Comparison of ENCODE assay signal across 9 cellular contexts in the genomic region with DNA sequence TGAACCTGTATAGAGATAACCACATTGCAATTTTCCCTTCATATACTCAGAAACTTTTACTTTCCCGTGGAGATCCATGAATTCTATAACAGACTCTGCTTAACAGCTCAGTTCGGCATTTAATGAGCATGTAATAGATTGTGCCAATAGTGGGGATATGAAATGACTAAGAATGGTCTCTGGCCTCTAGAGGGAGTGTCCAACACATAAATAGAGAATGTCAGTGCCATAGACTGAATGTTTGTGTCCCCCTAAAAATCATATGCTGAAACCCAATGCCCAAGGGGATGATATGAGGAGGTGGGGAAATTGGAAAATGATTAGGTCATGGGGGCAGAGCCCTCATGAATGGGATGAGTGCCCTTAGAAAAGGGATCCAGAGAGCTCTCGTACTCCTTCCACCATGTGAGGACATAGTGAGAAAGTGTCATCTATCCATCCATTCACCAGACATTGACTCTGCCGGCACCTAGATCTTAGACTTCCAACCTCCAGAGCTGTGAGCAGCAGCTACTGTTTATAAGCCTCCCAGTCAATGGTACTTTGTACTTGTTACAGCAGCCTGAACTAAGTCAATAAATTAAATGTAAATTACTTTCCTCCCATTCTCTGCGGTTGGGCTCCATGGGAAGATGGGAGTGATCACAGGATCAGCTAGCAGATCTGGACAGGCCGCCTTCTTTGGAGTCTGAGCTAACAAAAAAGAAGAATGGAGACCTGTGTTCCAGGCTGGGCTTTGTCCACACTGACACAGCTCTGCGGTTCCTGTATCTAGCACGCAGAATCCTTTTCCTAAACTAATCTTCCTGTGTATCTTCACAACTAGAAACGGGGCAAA. TPM values are rescaled to one million over a fixed set of nuclear protein-coding genes. Genes with fewer than 3 reads are reported as not detected.
DNase-seq lines count a peak whose midpoint lies in the region; ATAC-seq, FAIRE-seq and TF ChIP-seq lines count a peak whose summit lies in the region.
"Had no signal": no experiment of that assay in that cellular context is flagged by ENCODE, and none has a peak within 500 bp of the region (broad histone marks: within the 10 kb centered on the region; RNA-seq: fewer than 3 reads in every experiment).

No MANE protein-coding gene starts in this region.

- TF ChIP-seq EP300 in stomach (IDR thresholded peaks at IDR 0.05) = no peak

- peak; percentile 53 for TF ChIP-seq CTCF in AG09309 (IDR thresholded peaks at IDR 0.05; ENCODE audit: control insufficient read depth, insufficient read depth, low read depth, low read length, missing control alignments)
- peak; percentile 36 for TF ChIP-seq CTCF in bronchial epithelial cell (IDR thresholded peaks at IDR 0.05; ENCODE audit: insufficient read depth, low read length, severe bottlenecking)
- TF ChIP-seq CTCF in psoas muscle (IDR thresholded peaks at IDR 0.05) = peak; percentile 22
- TF ChIP-seq CTCF in stomach (IDR thresholded peaks at IDR 0.05) = peak in 1 of 7 experiments; percentile 7

- DNase-seq in AG09309 (ENCODE audit: low read depth) (peak; percentile 17), MV-4-11 (lab: John Stamatoyannopoulos, UW) (peak; percentile 49), bronchial epithelial cell (ENCODE audit: low read depth) (peak; percentile 48), psoas muscle (no peak), stomach (no peak), GDM1 (lab: John Stamatoyannopoulos, UW) (no peak)
- DNase-seq: heart right ventricle had no signal

- no peaks in the 10 kb centered on the region for H3K9me3 ChIP-seq in psoas muscle
- H3K9me3 ChIP-seq in stomach = no peaks in the 10 kb centered on the region
- H3K9me3 ChIP-seq: heart right ventricle had no signal

- 71 to 78% (median 75%) methylated on average over 9 of the region's 9 CpGs for WGBS in psoas muscle, 3 donors
- 62 to 72% (median 63%) methylated on average over 9 of the region's 9 CpGs for WGBS in stomach, 5 donors

- H3K4me1 ChIP-seq in psoas muscle = peaks cover 14% of the 10 kb centered on the region
- peaks cover 0 to 2% (median 1%) of the 10 kb centered on the region in 4 donors for H3K4me1 ChIP-seq in stomach

- H3K27me3 ChIP-seq in bronchial epithelial cell (ENCODE audit: control insufficient read depth, insufficient read depth, low read length) (no peaks in the 10 kb centered on the region), psoas muscle (ENCODE audit: insufficient read depth in 3 of 3, low read length in 2 of 3) (no peaks in the 10 kb centered on the region), stomach (no peaks in the 10 kb centered on the region)
- H3K27me3 ChIP-seq: heart right ventricle had no signal

- no peak for TF ChIP-seq POLR2A in stomach (IDR thresholded peaks at IDR 0.05)

- FAIRE-seq in bronchial epithelial cell (lab: Jason Lieb, UNC) = no peak

- peak; percentile 71 for ATAC-seq in GM18909 (IDR thresholded peaks at IDR 0.05; ENCODE audit: poor library complexity, unreplicated experiment)
- ATAC-seq in psoas muscle = peak in 2 of 4 donors; percentile 62 to 76
- ATAC-seq in HG02973 (IDR thresholded peaks at IDR 0.05; ENCODE audit: unreplicated experiment) = no peak

- no peak overlapping the region for H3K27ac ChIP-seq in psoas muscle
- no peak overlapping the region for H3K27ac ChIP-seq in stomach
- H3K27ac ChIP-seq: heart right ventricle had no signal

- H3K36me3 ChIP-seq in bronchial epithelial cell (ENCODE audit: control insufficient read depth, insufficient read depth, low read length) (no peaks in the 10 kb centered on the region), psoas muscle (ENCODE audit: insufficient read depth in 1 of 2, low read depth in 1 of 2) (no peaks in the 10 kb centered on the region), stomach (no peaks in the 10 kb centered on the region)
- H3K36me3 ChIP-seq: heart right ventricle had no signal

- intact Hi-C loops in psoas muscle (cut with DNase I) (no loop called here), stomach (cut with DNase I; ENCODE audit: low total_unique reads) (no loop called here)

- H3K4me3 ChIP-seq in AG09309 (ENCODE audit: control insufficient read depth, low read depth, low read length) = no peak overlapping the region
- H3K4me3 ChIP-seq in bronchial epithelial cell (ENCODE audit: low read depth, low read length) = no peak overlapping the region
- H3K4me3 ChIP-seq in psoas muscle = no peak overlapping the region
- H3K4me3 ChIP-seq in stomach = no peak overlapping the region
- H3K4me3 ChIP-seq: heart right ventricle had no signal

RNA-seq across cellular contexts. Expression of gene HPSE, which starts 28.1 kb away (rescaled TPM):
- total RNA-seq in bronchial epithelial cell (2.6 and 9.7 TPM in 2 replicates), psoas muscle (under 1 TPM; 0.34 to 0.64 (median 0.43) TPM), stomach (1 to 10 TPM in 2 of 5 donors, under 1 TPM in 2, not detected in 1; under 0.01 to 4.9 (median 0.92) TPM)
- polyA plus RNA-seq in psoas muscle (under 1 TPM; 0.06 to 0.13 (median 0.08) TPM), stomach (1 to 10 TPM in 2 of 3 donors, under 1 TPM in 1; 0.61 to 1.9 (median 1.2) TPM)

Comparison
In these comparisons a context has a peak if more than half of its experiments do, and no peak if none do; other contexts are left out.
1. DNase-seq: peak in AG09309 (single experiment), MV-4-11 (single experiment) and bronchial epithelial cell (single experiment); none in psoas muscle (0 of 2), stomach (single experiment) and GDM1 (single experiment).